28 cellular contexts compared by ENCODE assay signal in genomic region chr15:67163180-67163579, GRCh38.
A peak's percentile ranks its signal among the peaks of the same experiment; 100 is the strongest.
DNase-seq lines count a peak whose midpoint lies in the region; ATAC-seq and TF ChIP-seq lines count a peak whose summit lies in the region.
"Had no signal": no experiment of that assay in that cellular context is flagged by ENCODE, and none has a peak within 500 bp of the region (broad histone marks: within the 10 kb centered on the region; RNA-seq: fewer than 3 reads in every experiment).

No MANE protein-coding gene starts in this region.

- H3K79me2 ChIP-seq in PC-9 (ENCODE audit: low read depth) = peaks cover 74% of the 10 kb centered on the region

- peak overlapping the region; percentile 89 for H3K27ac ChIP-seq in brain microvascular endothelial cell
- H3K27ac ChIP-seq in PC-9 = no peak overlapping the region
- H3K27ac ChIP-seq: adrenal gland, gastroesophageal sphincter, lower lobe of right lung, suprapubic skin had no signal

- no peak overlapping the region for H2AFZ ChIP-seq in PC-9

- POLR2A ChIA-PET in PC-9 (lab: Charles Lee; ENCODE audit: unreplicated experiment) = no interaction called here

- no peak for TF ChIP-seq CTCF in brain microvascular endothelial cell (IDR thresholded peaks at IDR 0.05; ENCODE audit: low read depth, low read length, missing control alignments)
- TF ChIP-seq CTCF in nephron (IDR thresholded peaks at IDR 0.05; ENCODE audit: unreplicated experiment in 3 of 3) = no peak
- TF ChIP-seq CTCF in PC-9 (conservative IDR thresholded peaks at IDR 0.05) = no peak

- peaks cover 11% of the 10 kb centered on the region for H3K36me3 Mint-ChIP-seq in stimulated activated naive CD8-positive, alpha-beta T cell treated with anti-CD3 and anti-CD28 coated beads, Interleukin-15, Interleukin-2, amounts not matched to agents 100 ng/mL and 50 ng/mL, for 24 hours (ENCODE audit: low read depth)
- H3K36me3 Mint-ChIP-seq in nephron (ENCODE audit: low read depth) = peaks cover 32% of the 10 kb centered on the region

- H3K9me3 ChIP-seq in PC-9 (ENCODE audit: insufficient read depth, low read depth) = no peaks in the 10 kb centered on the region
- H3K9me3 ChIP-seq: adrenal gland, gastroesophageal sphincter, lower lobe of right lung, suprapubic skin had no signal

- no peak overlapping the region for H3K4me2 ChIP-seq in PC-9

- intact Hi-C loops in PC-9 (cut with micrococcal nuclease; ENCODE audit: unreplicated experiment) = no loop called here

- H3K27me3 ChIP-seq in brain microvascular endothelial cell (replicated peaks) (no peaks in the 10 kb centered on the region), PC-9 (ENCODE audit: insufficient read depth, low read depth) (no peaks in the 10 kb centered on the region)
- H3K27me3 ChIP-seq: adrenal gland, gastroesophageal sphincter, suprapubic skin had no signal

- no TSS peak for BruUV-seq in PC-9 (replicated peaks; lab: Mats Ljungman, UMichigan)

- in situ Hi-C loops in brain microvascular endothelial cell (cut with HindIII; ENCODE audit: low pct_ligation_motif_present, low sequenced_read_pairs) = no loop called here

- peaks cover 10% of the 10 kb centered on the region for H3K4me1 Mint-ChIP-seq in stimulated activated naive CD8-positive, alpha-beta T cell treated with anti-CD3 and anti-CD28 coated beads, Interleukin-15, Interleukin-2, amounts not matched to agents 100 ng/mL and 50 ng/mL, for 24 hours (ENCODE audit: low read depth)
- no peaks in the 10 kb centered on the region for H3K4me1 Mint-ChIP-seq in stimulated activated naive CD8-positive, alpha-beta T cell treated with anti-CD3 and anti-CD28 coated beads, Interleukin-15, amount 100 ng/mL, for 72 hours
- peaks cover 66% of the 10 kb centered on the region for H3K4me1 Mint-ChIP-seq in nephron

- no peaks in the 10 kb centered on the region for H3K9me2 ChIP-seq in PC-9 (ENCODE audit: insufficient read depth)

- H3K4me3 ChIP-seq in brain microvascular endothelial cell (ENCODE audit: low read depth, low read length) = no peak overlapping the region
- no peak overlapping the region for H3K4me3 ChIP-seq in PC-9
- H3K4me3 ChIP-seq: adrenal gland, gastroesophageal sphincter, lower lobe of right lung, suprapubic skin had no signal

- H3K27me3 Mint-ChIP-seq in stimulated activated naive CD8-positive, alpha-beta T cell treated with anti-CD3 and anti-CD28 coated beads, Interleukin-15, Interleukin-2, amounts not matched to agents 100 ng/mL and 50 ng/mL, for 24 hours = no peaks in the 10 kb centered on the region
- no peaks in the 10 kb centered on the region for H3K27me3 Mint-ChIP-seq in stimulated activated naive CD8-positive, alpha-beta T cell treated with anti-CD3 and anti-CD28 coated beads, Interleukin-15, amount 100 ng/mL, for 72 hours
- peaks cover 7% of the 10 kb centered on the region for H3K27me3 Mint-ChIP-seq in nephron (ENCODE audit: low read depth)
- H3K27me3 Mint-ChIP-seq: activated CD8-positive, alpha-beta memory T cell treated with anti-CD3 and anti-CD28 coated beads, Interleukin-2, amount 10 ng/mL, durations not matched to agents 7 days and 5 days had no signal

- H3K36me3 ChIP-seq in brain microvascular endothelial cell (replicated peaks) (peaks cover 47% of the 10 kb centered on the region), PC-9 (ENCODE audit: low read depth) (peaks cover 5% of the 10 kb centered on the region)

- H3K9me3 Mint-ChIP-seq in stimulated activated naive CD8-positive, alpha-beta T cell treated with anti-CD3 and anti-CD28 coated beads, Interleukin-15, Interleukin-2, amounts not matched to agents 100 ng/mL and 50 ng/mL, for 24 hours = no peaks in the 10 kb centered on the region
- H3K9me3 Mint-ChIP-seq in stimulated activated naive CD8-positive, alpha-beta T cell treated with anti-CD3 and anti-CD28 coated beads, Interleukin-15, amount 100 ng/mL, for 72 hours = no peaks in the 10 kb centered on the region
- H3K9me3 Mint-ChIP-seq in nephron = no peaks in the 10 kb centered on the region
- H3K9me3 Mint-ChIP-seq: activated T-cell treated with anti-CD3 and anti-CD28 coated beads, Interleukin-2, amount 50 U/mL, for 4 hours; natural killer cell; WTC11 had no signal

- peak overlapping the region; percentile 1 for H3K27ac Mint-ChIP-seq in stimulated activated naive CD8-positive, alpha-beta T cell treated with anti-CD3 and anti-CD28 coated beads, Interleukin-15, Interleukin-2, amounts not matched to agents 100 ng/mL and 50 ng/mL, for 24 hours
- no peak overlapping the region for H3K27ac Mint-ChIP-seq in stimulated activated naive CD8-positive, alpha-beta T cell treated with anti-CD3 and anti-CD28 coated beads, Interleukin-15, amount 100 ng/mL, for 72 hours
- H3K27ac Mint-ChIP-seq in nephron = peak overlapping the region in 2 of 3 experiments; percentile 54 to 65
- H3K27ac Mint-ChIP-seq: activated CD8-positive, alpha-beta memory T cell treated with anti-CD3 and anti-CD28 coated beads, Interleukin-2, amount 10 ng/mL, durations not matched to agents 7 days and 5 days had no signal

- peaks cover 14% of the 10 kb centered on the region for H3K4me1 ChIP-seq in PC-9 (replicated peaks; ENCODE audit: insufficient read depth)
- H3K4me1 ChIP-seq: adrenal gland had no signal

- ATAC-seq in stimulated activated naive CD8-positive, alpha-beta T cell treated with anti-CD3 and anti-CD28 coated beads, Interleukin-15, amount 100 ng/mL, for 72 hours = no peak
- ATAC-seq: activated CD8-positive, alpha-beta memory T cell treated with anti-CD3 and anti-CD28 coated beads, Interleukin-2, amount 10 ng/mL, durations not matched to agents 7 days and 5 days; activated T-cell treated with anti-CD3 and anti-CD28 coated beads, Interleukin-2, amount 50 U/mL, for 4 hours; gastroesophageal sphincter; lower lobe of right lung; natural killer cell; WTC11 had no signal

- peaks cover 6% of the 10 kb centered on the region; the same call in 1 of the 2 replicates for H4K20me1 ChIP-seq in PC-9 (ENCODE audit: insufficient read depth)

- no peak for DNase-seq in stimulated activated naive CD8-positive, alpha-beta T cell treated with anti-CD3 and anti-CD28 coated beads, Interleukin-15, amount 100 ng/mL, for 72 hours
- DNase-seq in brain microvascular endothelial cell (no peak), retina (no peak), NCI-H1417 treated with DMSO at 0.1 percent for 48 hours (lab: John Stamatoyannopoulos, UW) (no peak), PC-9 (no peak), hypothalamus (lab: John Stamatoyannopoulos, UW) (no peak)
- DNase-seq: activated CD4-positive, alpha-beta T cell treated with anti-CD3 and anti-CD28 coated beads, Interleukin-2, amount 50 U/mL, for 1 hour; activated CD8-positive, alpha-beta memory T cell treated with anti-CD3 and anti-CD28 coated beads, Interleukin-2, amount 10 ng/mL, durations not matched to agents 7 days and 5 days; activated naive CD4-positive, alpha-beta T cell; activated T-cell treated with anti-CD3 and anti-CD28 coated beads, Interleukin-2, amount 50 U/mL, for 4 hours; adrenal gland; cerebellar nuclear complex; dermis blood vessel endothelial cell; EL; H7; lower lobe of right lung; MV-4-11; natural killer cell; NCI-H146; occipital lobe; stimulated activated CD4-positive, alpha-beta T cell treated with anti-CD3 and anti-CD28 coated beads, Interleukin-15, amount 100 ng/mL, for 24 hours; stimulated activated CD4-positive, alpha-beta T cell treated with anti-CD3 and anti-CD28 coated beads, Interleukin-4, amount 100 ng/mL, for 4 hours had no signal

- H3K4me3 Mint-ChIP-seq in stimulated activated naive CD8-positive, alpha-beta T cell treated with anti-CD3 and anti-CD28 coated beads, Interleukin-15, Interleukin-2, amounts not matched to agents 100 ng/mL and 50 ng/mL, for 24 hours = no peak overlapping the region
- H3K4me3 Mint-ChIP-seq in stimulated activated naive CD8-positive, alpha-beta T cell treated with anti-CD3 and anti-CD28 coated beads, Interleukin-15, amount 100 ng/mL, for 72 hours = no peak overlapping the region
- H3K4me3 Mint-ChIP-seq in nephron = no peak overlapping the region
- H3K4me3 Mint-ChIP-seq: activated CD8-positive, alpha-beta memory T cell treated with anti-CD3 and anti-CD28 coated beads, Interleukin-2, amount 10 ng/mL, durations not matched to agents 7 days and 5 days; activated T-cell treated with anti-CD3 and anti-CD28 coated beads, Interleukin-2, amount 50 U/mL, for 4 hours; brain; natural killer cell; WTC11 had no signal

- CTCF ChIA-PET in PC-9 (lab: Charles Lee) = no interaction called here

- H3F3A ChIP-seq in PC-9 (ENCODE audit: insufficient read depth, low read depth) = peaks cover 17% of the 10 kb centered on the region; the same call in 1 of the 2 replicates

Comparison
In these comparisons a context has a peak if more than half of its experiments do, and no peak if none do; other contexts are left out.
1. H3K27ac Mint-ChIP-seq: peak in stimulated activated naive CD8-positive, alpha-beta T cell treated with anti-CD3 and anti-CD28 coated beads, Interleukin-15, Interleukin-2, amounts not matched to agents 100 ng/mL and 50 ng/mL, for 24 hours (single experiment) and nephron (2 of 3); none in stimulated activated naive CD8-positive, alpha-beta T cell treated with anti-CD3 and anti-CD28 coated beads, Interleukin-15, amount 100 ng/mL, for 72 hours (0 of 2).